ENCODE assay signal across 10 cellular contexts in the genomic region with DNA sequence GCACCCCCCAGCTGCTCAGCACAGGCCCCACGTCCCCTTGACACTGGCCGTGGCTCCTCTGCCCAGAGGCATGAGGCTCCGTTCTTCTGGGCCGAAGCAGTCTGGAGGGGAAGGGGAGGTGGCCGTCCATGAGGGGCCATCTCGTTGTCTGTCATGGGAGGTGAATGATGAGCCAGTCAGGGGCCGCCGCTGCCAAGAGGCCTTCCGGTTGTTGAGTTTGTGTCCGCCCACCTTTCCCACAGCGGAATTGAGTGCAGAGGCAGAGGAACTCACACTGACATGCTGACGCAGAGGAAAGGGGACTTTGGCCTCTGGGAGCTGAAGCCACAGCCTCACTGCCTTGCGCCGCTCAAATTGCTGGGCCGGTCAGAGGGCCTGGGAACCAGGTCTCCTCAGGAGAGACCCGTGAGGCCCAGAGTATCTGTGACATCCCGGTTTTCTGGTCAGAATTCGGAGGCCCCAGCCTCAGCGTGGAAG.
DNase-seq lines count a peak whose midpoint lies in the region; ATAC-seq and TF ChIP-seq lines count a peak whose summit lies in the region.
"Had no signal": no experiment of that assay in that cellular context is flagged by ENCODE, and none has a peak within 500 bp of the region (broad histone marks: within the 10 kb centered on the region; RNA-seq: fewer than 3 reads in every experiment).

No MANE protein-coding gene starts in this region.

- no TSS peak for BruUV-seq in IMR-90 (replicated peaks; lab: Mats Ljungman, UMichigan)

- H3K27me3 ChIP-seq in IMR-90 (ENCODE audit: control insufficient read depth, insufficient read depth, low read length) (no peaks in the 10 kb centered on the region), fibroblast of lung (ENCODE audit: control insufficient read depth, insufficient read depth, low read length) (no peaks in the 10 kb centered on the region), tibial artery (no peaks in the 10 kb centered on the region)
- H3K27me3 ChIP-seq: gastroesophageal sphincter had no signal

- H3K4me1 ChIP-seq in IMR-90 (ENCODE audit: control insufficient read depth, insufficient read depth, low read length), result no peaks in the 10 kb centered on the region; the same call in 1 of the 2 replicates
- H3K4me1 ChIP-seq in fibroblast of lung (ENCODE audit: control insufficient read depth, extremely low read depth, insufficient read depth, low read length), result no peaks in the 10 kb centered on the region
- H3K4me1 ChIP-seq in tibial artery, result peaks cover 0 to 19% (median 5%) of the 10 kb centered on the region in 4 donors

- no peak overlapping the region for H3K9ac ChIP-seq in IMR-90 (ENCODE audit: low read depth, low read length)
- H3K9ac ChIP-seq in fibroblast of lung (ENCODE audit: insufficient read depth, low read length), result peak overlapping the region; percentile 16

- H3K9me3 ChIP-seq in IMR-90 (ENCODE audit: control insufficient read depth, insufficient read depth, low read length) (no peaks in the 10 kb centered on the region), fibroblast of lung (ENCODE audit: control insufficient read depth, insufficient read depth, low read depth, low read length) (no peaks in the 10 kb centered on the region), tibial artery (no peaks in the 10 kb centered on the region)
- H3K9me3 ChIP-seq: gastroesophageal sphincter had no signal

- POLR2A ChIA-PET in IMR-90 (lab: Charles Lee; ENCODE audit: unreplicated experiment), result interaction anchor here (0.5 kb wide), 1 partner anchor 15 kb away, joined by 3 read pairs; no protein-coding TSS in a partner anchor

- H3K9me1 ChIP-seq in IMR-90 (ENCODE audit: insufficient read depth, low read length), result no peaks in the 10 kb centered on the region; the same call in 1 of the 2 replicates

- dilution Hi-C loops in IMR-90 (cut with HindIII; ENCODE audit: low sequenced_read_pairs, unreplicated experiment), result no loop called here

- H2BK120ac ChIP-seq in IMR-90 (ENCODE audit: low read depth, low read length), result no peak overlapping the region

- H2AK5ac ChIP-seq in IMR-90 (ENCODE audit: low read depth, low read length), result no peak overlapping the region

- H3K79me2 ChIP-seq in fibroblast of lung (ENCODE audit: control insufficient read depth, insufficient read depth, low read length), result no peaks in the 10 kb centered on the region

- H3K23ac ChIP-seq in IMR-90 (ENCODE audit: low read depth, low read length), result no peak overlapping the region

- H3K18ac ChIP-seq in IMR-90 (ENCODE audit: low read depth, low read length), result no peak overlapping the region

- H4K91ac ChIP-seq in IMR-90 (ENCODE audit: insufficient read depth, low read depth, low read length), result no peak overlapping the region

- no peak overlapping the region for H2BK5ac ChIP-seq in IMR-90 (ENCODE audit: low read depth, low read length, poor library complexity, severe bottlenecking)

- H2BK20ac ChIP-seq in IMR-90 (ENCODE audit: low read depth, low read length), result no peak overlapping the region

- CTCF ChIA-PET in IMR-90 (lab: Yijun Ruan, JAX), result no interaction called here

- H3K14ac ChIP-seq in IMR-90 (replicated peaks; ENCODE audit: low read depth, low read length), result no peak overlapping the region

- in situ Hi-C loops in IMR-90 (cut with MboI; ENCODE audit: low sequenced_read_pairs), result no loop called here

- ATAC-seq in IMR-90 (ENCODE audit: low read depth), result no peak
- no peak for ATAC-seq in HG03196 (IDR thresholded peaks at IDR 0.05; ENCODE audit: unreplicated experiment)
- no peak for ATAC-seq in HG02884 (IDR thresholded peaks at IDR 0.05; ENCODE audit: unreplicated experiment)
- ATAC-seq: gastroesophageal sphincter had no signal

- no peak overlapping the region for H2AK9ac ChIP-seq in IMR-90 (replicated peaks; ENCODE audit: low read depth, low read length, poor library complexity)

- no peak overlapping the region for H3K4me2 ChIP-seq in IMR-90 (ENCODE audit: low read depth, low read length)
- no peak overlapping the region for H3K4me2 ChIP-seq in fibroblast of lung (ENCODE audit: extremely low read depth, insufficient read depth, low read length)

- H3K79me1 ChIP-seq in IMR-90 (ENCODE audit: low read depth in 1 of 2, low read length in 2 of 2), result no peaks in the 10 kb centered on the region

- intact Hi-C loops in IMR-90 (cut with micrococcal nuclease) (no loop called here), tibial artery (cut with DNase I; ENCODE audit: low total_unique reads) (loop anchor here (10.0 kb wide), 1 partner anchor 724 kb away; no protein-coding TSS in a partner anchor)

- no peak for TF ChIP-seq CTCF in GM20000 (IDR thresholded peaks at IDR 0.05; ENCODE audit: extremely low read depth, missing control alignments)
- TF ChIP-seq CTCF in IMR-90 (conservative IDR thresholded peaks at IDR 0.05; ENCODE audit: low read depth, low read length), result no peak
- no peak for TF ChIP-seq CTCF in fibroblast of lung (conservative IDR thresholded peaks at IDR 0.05 in 1 of 2, IDR thresholded peaks at IDR 0.05 in 1 of 2; ENCODE audit: low read depth in 1 of 2, low read length in 2 of 2)
- no peak for TF ChIP-seq CTCF in tibial artery (IDR thresholded peaks at IDR 0.05)

- H3K27ac ChIP-seq in IMR-90 (ENCODE audit: insufficient read depth, low read length) (no peak overlapping the region), fibroblast of lung (ENCODE audit: insufficient read depth, low read length) (no peak overlapping the region), tibial artery (no peak overlapping the region)
- H3K27ac ChIP-seq: gastroesophageal sphincter had no signal

- H4K8ac ChIP-seq in IMR-90 (ENCODE audit: low read depth in 2 of 2, low read length in 2 of 2), result no peak overlapping the region

- H3K36me3 ChIP-seq in IMR-90 (ENCODE audit: control insufficient read depth, insufficient read depth, low read length) (peaks cover under 1% of the 10 kb centered on the region; the same call in 1 of the 2 replicates), fibroblast of lung (ENCODE audit: control insufficient read depth, insufficient read depth, low read length) (no peaks in the 10 kb centered on the region), tibial artery (peaks cover 0 to 10% (median 0%) of the 10 kb centered on the region in 3 donors)

- TF ChIP-seq RAD21 in IMR-90 (IDR thresholded peaks at IDR 0.05; ENCODE audit: low read length), result no peak

- H4K5ac ChIP-seq in IMR-90 (ENCODE audit: low read depth, low read length), result no peak overlapping the region

- TF ChIP-seq POLR2A in IMR-90 (IDR thresholded peaks at IDR 0.05; ENCODE audit: low read depth, low read length), result no peak

- DNase-seq in GM20000 (ENCODE audit: low spot score) (peak; percentile 56), IMR-90 (peak; percentile 17), fibroblast of lung (ENCODE audit: low read depth in 2 of 2) (peak in 1 of 2 donors; percentile 31), C1 segment of cervical spinal cord (lab: John Stamatoyannopoulos, UW) (no peak), tibial artery (no peak)
- DNase-seq in stimulated activated CD4-positive, alpha-beta T cell treated with anti-CD3 and anti-CD28 coated beads, Interleukin-2, amount 100 ng/mL, for 48 hours, result peak; percentile 23 to 30
- DNase-seq: DMS79 had no signal

- no peak overlapping the region for H3K56ac ChIP-seq in IMR-90 (ENCODE audit: extremely low read depth, insufficient read depth, low read length)

- no peak overlapping the region for H2BK15ac ChIP-seq in IMR-90 (ENCODE audit: low read depth, low read length)

- no peaks in the 10 kb centered on the region for H4K20me1 ChIP-seq in IMR-90 (ENCODE audit: insufficient read depth, low read length)
- H4K20me1 ChIP-seq in fibroblast of lung (ENCODE audit: control insufficient read depth, extremely low read depth, insufficient read depth, low read length), result no peaks in the 10 kb centered on the region

- 83% methylated on average over 6 of the region's 19 CpGs; no CpG with 5 or more reads in 1 of the 2 experiments for WGBS in IMR-90 (ENCODE audit: extremely low coverage in 2 of 2, insufficient read length in 1 of 2), 2 experiments

- H2AFZ ChIP-seq in IMR-90 (replicated peaks; ENCODE audit: low read length, poor library complexity) (no peak overlapping the region), fibroblast of lung (ENCODE audit: low read length) (no peak overlapping the region)

- no peak overlapping the region for H3K4ac ChIP-seq in IMR-90 (ENCODE audit: low read depth, low read length)

- H3K4me3 ChIP-seq in IMR-90 (ENCODE audit: insufficient read depth, low read depth, low read length) (no peak overlapping the region), fibroblast of lung (replicated peaks in 1 of 4; ENCODE audit: control extremely low read depth in 1 of 4, insufficient read depth in 1 of 4, low read depth in 3 of 4, low read length in 4 of 4) (no peak overlapping the region), tibial artery (no peak overlapping the region)
- H3K4me3 ChIP-seq: gastroesophageal sphincter had no signal

TF ChIP-seq in IMR-90, 13 proteins besides CTCF, POLR2A, EP300 and RAD21 (continues in another document):
- TF ChIP-seq NFE2L2 (IDR thresholded peaks at IDR 0.05; ENCODE audit: low read depth, low read length) (no peak), USF2 (IDR thresholded peaks at IDR 0.05; ENCODE audit: low read depth, low read length) (no peak), RCOR1 (IDR thresholded peaks at IDR 0.05; ENCODE audit: insufficient replicate concordance, low read length) (no peak), MAFK (IDR thresholded peaks at IDR 0.05; ENCODE audit: low read depth, low read length) (no peak), CHD1 (IDR thresholded peaks at IDR 0.05; ENCODE audit: low read depth, low read length) (no peak), BHLHE40 (IDR thresholded peaks at IDR 0.05; ENCODE audit: low read depth, low read length) (no peak), MAZ (IDR thresholded peaks at IDR 0.05; ENCODE audit: borderline replicate concordance, low read depth, low read length) (no peak), MXI1 (IDR thresholded peaks at IDR 0.05; ENCODE audit: borderline replicate concordance, low read depth, low read length) (no peak), ELK1 (IDR thresholded peaks at IDR 0.05; ENCODE audit: borderline replicate concordance, low read depth, low read length) (no peak)

Comparison
In these comparisons a context has a peak if more than half of its experiments do, and no peak if none do; other contexts are left out.
1. DNase-seq: peak in GM20000 (single experiment), IMR-90 (single experiment) and stimulated activated CD4-positive, alpha-beta T cell treated with anti-CD3 and anti-CD28 coated beads, Interleukin-2, amount 100 ng/mL, for 48 hours (2 of 2); none in C1 segment of cervical spinal cord (0 of 14) and tibial artery (0 of 2).